In genomic region chr5:31531543-31531887, GRCh38 we compare ENCODE assay signal across 8 cellular contexts. TPM values are rescaled to one million over a fixed set of nuclear protein-coding genes. Genes with fewer than 3 reads are reported as not detected.
A peak's percentile ranks its signal among the peaks of the same experiment; 100 is the strongest.
DNase-seq lines count a peak whose midpoint lies in the region; ATAC-seq and TF ChIP-seq lines count a peak whose summit lies in the region.

No MANE protein-coding gene starts in this region.

- H3K27me3 Mint-ChIP-seq in activated B cell treated with CpG ODN at 0.5 μM for 24 hours: no peaks in the 10 kb centered on the region
- H3K27me3 Mint-ChIP-seq in naive thymus-derived CD8-positive, alpha-beta T cell: no peaks in the 10 kb centered on the region

- H3K27me3 ChIP-seq in uterus: no peaks in the 10 kb centered on the region

- peaks cover 69% of the 10 kb centered on the region for H3K36me3 Mint-ChIP-seq in activated B cell treated with CpG ODN at 0.5 μM for 24 hours (ENCODE audit: low read depth)
- H3K36me3 Mint-ChIP-seq in naive thymus-derived CD8-positive, alpha-beta T cell: peaks cover 7 to 64% (median 20%) of the 10 kb centered on the region in 3 donors

- peaks cover 43% of the 10 kb centered on the region for H3K4me1 Mint-ChIP-seq in activated B cell treated with CpG ODN at 0.5 μM for 24 hours
- H3K4me1 Mint-ChIP-seq in naive thymus-derived CD8-positive, alpha-beta T cell: peaks cover 29 to 72% (median 64%) of the 10 kb centered on the region in 4 donors

- intact Hi-C loops in activated B cell treated with CpG ODN at 0.5 μM for 24 hours (cut with micrococcal nuclease) (loop anchor here (5.0 kb wide), 3 partner anchors 106 to 1911 kb away; partner anchors contain the start of genes PDZD2, SUB1 and TARS1), uterus (cut with DNase I; ENCODE audit: low total_unique reads) (no loop called here)

- DNase-seq in DMS53 (lab: John Stamatoyannopoulos, UW) (peak; percentile 49), DMS53 treated with DMSO at 0.1 percent for 48 hours (lab: John Stamatoyannopoulos, UW; ENCODE audit: unreplicated experiment) (no peak), HuH-7 (ENCODE audit: low spot score) (peak; percentile 7), activated B cell treated with CpG ODN at 0.5 μM for 24 hours (no peak), epithelial cell of proximal tubule (ENCODE audit: low read depth) (no peak), uterus (no peak)
- peak in 3 of 10 donors; percentile 7 to 16 (median 10) for DNase-seq in naive thymus-derived CD8-positive, alpha-beta T cell

- TF ChIP-seq POLR2A in uterus (IDR thresholded peaks at IDR 0.05): no peak

- H3K27ac ChIP-seq in uterus: peak overlapping the region; percentile 58 to 82

- TF ChIP-seq CTCF in activated B cell treated with CpG ODN at 0.5 μM for 24 hours (IDR thresholded peaks at IDR 0.05) (no peak), epithelial cell of proximal tubule (conservative IDR thresholded peaks at IDR 0.05; ENCODE audit: low read depth, low read length) (no peak), uterus (IDR thresholded peaks at IDR 0.05) (no peak)

- POLR2A ChIA-PET in activated B cell treated with CpG ODN at 0.5 μM for 24 hours (lab: Charles Lee): interaction anchor here (0.7 to 1.9 kb wide), 4 partner anchors 10 to 1909 kb away, joined by 3 to 4 read pairs (median 4); partner anchors contain the start of gene TARS1
- POLR2A ChIA-PET in naive thymus-derived CD8-positive, alpha-beta T cell (lab: Charles Lee): interaction anchor here (1.1 to 1.2 kb wide), 2 partner anchors 11 to 643 kb away, joined by 4 read pairs; partner anchors contain the start of gene GOLPH3

- peak overlapping the region; percentile 99 for H3K4me3 Mint-ChIP-seq in activated B cell treated with CpG ODN at 0.5 μM for 24 hours
- H3K4me3 Mint-ChIP-seq in naive thymus-derived CD8-positive, alpha-beta T cell: peak overlapping the region; percentile 91 to 100 (median 99)

- H3K27ac Mint-ChIP-seq in activated B cell treated with CpG ODN at 0.5 μM for 24 hours: peak overlapping the region; percentile 92
- H3K27ac Mint-ChIP-seq in naive thymus-derived CD8-positive, alpha-beta T cell: peak overlapping the region; percentile 93 to 98 (median 96)

- H3K4me1 ChIP-seq in uterus: peaks cover 0 to 6% of the 10 kb centered on the region in 2 donors

- CTCF ChIA-PET in activated B cell treated with CpG ODN at 0.5 μM for 24 hours (lab: Charles Lee): interaction anchor here (1.1 kb wide), 1 partner anchor 562 kb away, joined by 3 read pairs; no protein-coding TSS in a partner anchor

- no peaks in the 10 kb centered on the region for H3K9me3 Mint-ChIP-seq in activated B cell treated with CpG ODN at 0.5 μM for 24 hours
- H3K9me3 Mint-ChIP-seq in naive thymus-derived CD8-positive, alpha-beta T cell: no peaks in the 10 kb centered on the region

- no peaks in the 10 kb centered on the region for H3K9me3 ChIP-seq in uterus

- ATAC-seq in GM21717 (IDR thresholded peaks at IDR 0.05; ENCODE audit: unreplicated experiment) (peak; percentile 35), activated B cell treated with CpG ODN at 0.5 μM for 24 hours (ENCODE audit: low read depth) (peak; percentile 33)
- ATAC-seq in naive thymus-derived CD8-positive, alpha-beta T cell: peak; percentile 22 to 43

- H3K36me3 ChIP-seq in uterus: no peaks in the 10 kb centered on the region

- peak overlapping the region; percentile 99 for H3K4me3 ChIP-seq in epithelial cell of proximal tubule (ENCODE audit: low read depth, low read length)
- peak overlapping the region; percentile 70 to 88 for H3K4me3 ChIP-seq in uterus

RNA-seq across cellular contexts. Expression of gene DROSHA, which starts 0.4 kb away (rescaled TPM):
- total RNA-seq in activated B cell treated with CpG ODN at 0.5 μM for 24 hours (53.8 and 59.8 TPM in 2 replicates), epithelial cell of proximal tubule (32.8 and 58.6 TPM in 2 replicates), uterus (10 to 100 TPM; 17.2 to 82.1 (median 40.5) TPM)
- 10 to 100 TPM; 67.7 to 72.7 TPM for total RNA-seq in naive thymus-derived CD8-positive, alpha-beta T cell
- polyA plus RNA-seq in naive thymus-derived CD8-positive, alpha-beta T cell: 10 to 100 TPM; 13.5 to 25.0 (median 16.7) TPM

RNA-seq across cellular contexts. Expression of gene C5orf22, which starts 0.6 kb away (rescaled TPM):
- total RNA-seq in activated B cell treated with CpG ODN at 0.5 μM for 24 hours (27.0 and 27.1 TPM in 2 replicates), epithelial cell of proximal tubule (19.8 and 25.0 TPM in 2 replicates), uterus (10 to 100 TPM in 3 of 4 donors, 1 to 10 TPM in 1; 5.6 to 31.0 (median 18.3) TPM)
- total RNA-seq in naive thymus-derived CD8-positive, alpha-beta T cell: 10 to 100 TPM; 17.1 to 35.7 TPM
- 10 to 100 TPM; 15.9 to 19.5 (median 16.5) TPM for polyA plus RNA-seq in naive thymus-derived CD8-positive, alpha-beta T cell

Comparison
In these comparisons a context has a peak if more than half of its experiments do, and no peak if none do; other contexts are left out.
1. DNase-seq: peak in DMS53 (single experiment) and HuH-7 (single experiment); none in DMS53 treated with DMSO at 0.1 percent for 48 hours (single experiment), activated B cell treated with CpG ODN at 0.5 μM for 24 hours (single experiment), epithelial cell of proximal tubule (single experiment) and uterus (0 of 2).
2. Peak in every context shown above with its lines, with median percentiles within 50 percentile points of each other: ATAC-seq.